ENCODE assay signal across 1 cellular context in genomic region chr9:68699625-68700024, GRCh38. TPM values are rescaled to one million over a fixed set of nuclear protein-coding genes. Genes with fewer than 3 reads are reported as not detected.
"Had no signal": no experiment of that assay in that cellular context is flagged by ENCODE, and none has a peak within 500 bp of the region (broad histone marks: within the 10 kb centered on the region; RNA-seq: fewer than 3 reads in every experiment).

No MANE protein-coding gene starts in this region.

RNA-seq across cellular contexts. Expression of gene PIP5K1B, which starts 5.4 kb away (rescaled TPM):
- total RNA-seq: G401 had no signal
